In genomic region chr6:33905081-33905609, GRCh38 we compare ENCODE assay signal across 8 cellular contexts.
DNase-seq lines count a peak whose midpoint lies in the region; ATAC-seq and FAIRE-seq lines count a peak whose summit lies in the region.

No MANE protein-coding gene starts in this region.

- peaks cover 58% of the 10 kb centered on the region for H3K4me1 Mint-ChIP-seq in T-helper 2 cell treated with Interferon-gamma antibody and Interleukin-4, amounts not matched to agents 5 μg/mL and 100 μg/mL, for 36 hours (ENCODE audit: low read depth)
- H3K4me1 Mint-ChIP-seq in stimulated activated naive B cell treated with anti-CD40 and anti-IgM and Interleukin-4, amounts not matched to agents 10 μg/mL and 1 μg/mL and 100 μg/mL, for 72 hours = peaks cover 44 to 51% of the 10 kb centered on the region in 2 donors

- H2AFZ ChIP-seq in mesenchymal stem cell (ENCODE audit: low read depth, low read length) = no peak overlapping the region

- H3K79me1 ChIP-seq in mesenchymal stem cell (replicated peaks; ENCODE audit: low read length, poor library complexity, severe bottlenecking) = no peaks in the 10 kb centered on the region

- H3K9ac ChIP-seq in mesenchymal stem cell (ENCODE audit: low read length) = no peak overlapping the region

- no peaks in the 10 kb centered on the region for H3K9me3 Mint-ChIP-seq in T-helper 2 cell treated with Interferon-gamma antibody and Interleukin-4, amounts not matched to agents 5 μg/mL and 100 μg/mL, for 36 hours
- H3K9me3 Mint-ChIP-seq in stimulated activated naive B cell treated with anti-CD40 and anti-IgM and Interleukin-4, amounts not matched to agents 10 μg/mL and 1 μg/mL and 100 μg/mL, for 72 hours = no peaks in the 10 kb centered on the region

- peaks cover 14% of the 10 kb centered on the region for H3K4me1 ChIP-seq in mesenchymal stem cell (ENCODE audit: control insufficient read depth, insufficient read depth, low read depth, low read length)

- H2BK5ac ChIP-seq in mesenchymal stem cell (ENCODE audit: low read depth, low read length, poor library complexity, severe bottlenecking) = no peak overlapping the region

- no peak overlapping the region for H4K91ac ChIP-seq in mesenchymal stem cell (ENCODE audit: low read length)

- peaks cover 36 to 70% of the 10 kb centered on the region in 2 experiments for H3K27me3 ChIP-seq in mesenchymal stem cell (ENCODE audit: control insufficient read depth in 1 of 2, insufficient read depth in 1 of 2, low read length in 2 of 2)

- no peak overlapping the region for H3K4me3 ChIP-seq in mesenchymal stem cell (ENCODE audit: insufficient read depth in 1 of 2, low read depth in 1 of 2, low read length in 2 of 2)

- H3K4me2 ChIP-seq in mesenchymal stem cell (ENCODE audit: low read length, poor library complexity, severe bottlenecking) = no peak overlapping the region

- no peak overlapping the region for H2BK12ac ChIP-seq in mesenchymal stem cell (ENCODE audit: low read length in 2 of 2)

- no peak overlapping the region for H2BK15ac ChIP-seq in mesenchymal stem cell (ENCODE audit: low read depth, poor library complexity, severe bottlenecking)

- DNase-seq in activated naive CD4-positive, alpha-beta T cell treated with Interleukin-2 at 50 U/mL for 16 hours = peak; percentile 31
- DNase-seq in activated naive CD4-positive, alpha-beta T cell treated with anti-CD3 and anti-CD28 coated beads, Interleukin-2, amount 50 U/mL, for 16 hours = no peak
- no peak for DNase-seq in T-helper 2 cell treated with Interferon-gamma antibody and Interleukin-4, amounts not matched to agents 5 μg/mL and 100 μg/mL, for 36 hours (ENCODE audit: low spot score)
- DNase-seq in central memory CD4-positive, alpha-beta T cell = peak; percentile 76
- no peak for DNase-seq in stimulated activated naive B cell treated with anti-CD40 and anti-IgM and Interleukin-4, amounts not matched to agents 10 μg/mL and 1 μg/mL and 100 μg/mL, for 72 hours
- no peak for DNase-seq in frontal cortex (ENCODE audit: low spot score in 2 of 2)
- DNase-seq in NCI-H2029 treated with DMSO at 0.1 percent for 48 hours (lab: John Stamatoyannopoulos, UW) = no peak
- DNase-seq in mesenchymal stem cell = no peak

- FAIRE-seq in frontal cortex (lab: Jason Lieb, UNC) = no peak

- no peak overlapping the region for H3K27ac ChIP-seq in mesenchymal stem cell (ENCODE audit: low read length, poor library complexity, severe bottlenecking)

- peaks cover 2% of the 10 kb centered on the region for H3K27me3 Mint-ChIP-seq in T-helper 2 cell treated with Interferon-gamma antibody and Interleukin-4, amounts not matched to agents 5 μg/mL and 100 μg/mL, for 36 hours (ENCODE audit: low read depth)
- H3K27me3 Mint-ChIP-seq in stimulated activated naive B cell treated with anti-CD40 and anti-IgM and Interleukin-4, amounts not matched to agents 10 μg/mL and 1 μg/mL and 100 μg/mL, for 72 hours = peaks cover 6 to 9% of the 10 kb centered on the region in 2 donors

- H4K8ac ChIP-seq in mesenchymal stem cell (ENCODE audit: low read length) = no peak overlapping the region

- H2AK5ac ChIP-seq in mesenchymal stem cell (ENCODE audit: low read length, severe bottlenecking) = no peak overlapping the region

- ATAC-seq in stimulated activated naive B cell treated with anti-CD40 and anti-IgM and Interleukin-4, amounts not matched to agents 10 μg/mL and 1 μg/mL and 100 μg/mL, for 72 hours (replicated peaks) = peak; percentile 51 to 55

- no peak overlapping the region for H3K23ac ChIP-seq in mesenchymal stem cell (ENCODE audit: low read length in 2 of 2)

- no peaks in the 10 kb centered on the region for H3K36me3 ChIP-seq in mesenchymal stem cell (ENCODE audit: control insufficient read depth in 1 of 2, insufficient read depth in 2 of 2, low read depth in 1 of 2, low read length in 2 of 2)

- H3K4ac ChIP-seq in mesenchymal stem cell (ENCODE audit: low read depth in 1 of 2, low read length in 2 of 2) = no peak overlapping the region

- H3K14ac ChIP-seq in mesenchymal stem cell (ENCODE audit: low read length in 2 of 2) = no peak overlapping the region

- H3K27ac Mint-ChIP-seq in T-helper 2 cell treated with Interferon-gamma antibody and Interleukin-4, amounts not matched to agents 5 μg/mL and 100 μg/mL, for 36 hours = peak overlapping the region; percentile 96
- no peak overlapping the region for H3K27ac Mint-ChIP-seq in stimulated activated naive B cell treated with anti-CD40 and anti-IgM and Interleukin-4, amounts not matched to agents 10 μg/mL and 1 μg/mL and 100 μg/mL, for 72 hours

- H3K18ac ChIP-seq in mesenchymal stem cell (ENCODE audit: low read depth in 1 of 2, low read length in 2 of 2) = no peak overlapping the region

- peak overlapping the region; percentile 74 for H3K4me3 Mint-ChIP-seq in T-helper 2 cell treated with Interferon-gamma antibody and Interleukin-4, amounts not matched to agents 5 μg/mL and 100 μg/mL, for 36 hours
- no peak overlapping the region for H3K4me3 Mint-ChIP-seq in stimulated activated naive B cell treated with anti-CD40 and anti-IgM and Interleukin-4, amounts not matched to agents 10 μg/mL and 1 μg/mL and 100 μg/mL, for 72 hours

- no peaks in the 10 kb centered on the region for H3K9me3 ChIP-seq in mesenchymal stem cell (ENCODE audit: control insufficient read depth, low read length)

- no peaks in the 10 kb centered on the region for H3K36me3 Mint-ChIP-seq in T-helper 2 cell treated with Interferon-gamma antibody and Interleukin-4, amounts not matched to agents 5 μg/mL and 100 μg/mL, for 36 hours (ENCODE audit: low read depth)
- H3K36me3 Mint-ChIP-seq in stimulated activated naive B cell treated with anti-CD40 and anti-IgM and Interleukin-4, amounts not matched to agents 10 μg/mL and 1 μg/mL and 100 μg/mL, for 72 hours = no peaks in the 10 kb centered on the region

- WGBS in mesenchymal stem cell = 86% methylated on average over 8 of the region's 8 CpGs

- H2BK120ac ChIP-seq in mesenchymal stem cell (ENCODE audit: low read depth, low read length) = no peak overlapping the region

Comparison
In these comparisons a context has a peak if more than half of its experiments do, and no peak if none do; other contexts are left out.
1. DNase-seq: peak in activated naive CD4-positive, alpha-beta T cell treated with Interleukin-2 at 50 U/mL for 16 hours (single experiment) and central memory CD4-positive, alpha-beta T cell (single experiment); none in activated naive CD4-positive, alpha-beta T cell treated with anti-CD3 and anti-CD28 coated beads, Interleukin-2, amount 50 U/mL, for 16 hours (single experiment), T-helper 2 cell treated with Interferon-gamma antibody and Interleukin-4, amounts not matched to agents 5 μg/mL and 100 μg/mL, for 36 hours (single experiment), stimulated activated naive B cell treated with anti-CD40 and anti-IgM and Interleukin-4, amounts not matched to agents 10 μg/mL and 1 μg/mL and 100 μg/mL, for 72 hours (single experiment), frontal cortex (0 of 2), NCI-H2029 treated with DMSO at 0.1 percent for 48 hours (single experiment) and mesenchymal stem cell (single experiment).